25 cellular contexts compared by ENCODE assay signal in the genomic region with DNA sequence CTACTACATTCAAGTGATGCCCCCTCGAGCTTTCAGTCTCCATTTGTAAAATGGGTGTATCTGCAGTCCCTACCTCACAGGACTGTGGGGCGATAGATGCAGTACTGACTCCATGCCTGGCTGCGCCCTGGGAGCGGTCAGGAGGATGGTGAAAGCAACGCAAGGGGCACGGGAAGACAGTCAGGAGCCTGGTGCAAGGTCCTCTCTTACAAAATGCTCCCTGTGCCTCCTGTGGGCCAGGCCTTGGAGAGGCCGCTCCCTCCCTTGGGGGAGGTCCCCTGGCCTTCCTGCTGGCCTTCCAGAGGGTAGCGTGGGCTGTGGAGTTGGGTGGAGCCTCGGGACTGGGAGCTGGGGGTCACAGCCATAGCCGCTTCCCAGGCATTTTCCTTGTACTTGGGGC. TPM values are rescaled to one million over a fixed set of nuclear protein-coding genes. Genes with fewer than 3 reads are reported as not detected.
DNase-seq lines count a peak whose midpoint lies in the region; ATAC-seq, FAIRE-seq and TF ChIP-seq lines count a peak whose summit lies in the region.
"Had no signal": no experiment of that assay in that cellular context is flagged by ENCODE, and none has a peak within 500 bp of the region (broad histone marks: within the 10 kb centered on the region; RNA-seq: fewer than 3 reads in every experiment).

No MANE protein-coding gene starts in this region.

- peak; percentile 12; the same call in 1 of the 2 replicates for ATAC-seq in WTC11
- no peak for ATAC-seq in HG02938 (IDR thresholded peaks at IDR 0.05; ENCODE audit: unreplicated experiment)
- ATAC-seq in GM21529 (IDR thresholded peaks at IDR 0.05; ENCODE audit: unreplicated experiment), result no peak
- ATAC-seq in T-helper 17 cell, result no peak

- no peak overlapping the region for H4K91ac ChIP-seq in neuronal stem cell (ENCODE audit: low read depth, low read length, poor library complexity)

- H2BK12ac ChIP-seq in neuronal stem cell (ENCODE audit: low read length), result no peak overlapping the region

- WGBS in neuronal stem cell (ENCODE audit: extremely low coverage in 2 of 2, insufficient read length in 2 of 2, insufficient replicate concordance in 1 of 2), 2 donors, result no CpG with 5 or more reads among the region's 10 CpGs

- FAIRE-seq in kidney (lab: Jason Lieb, UNC), result no peak
- FAIRE-seq: G401.6, H54 had no signal

- no peak overlapping the region for H3K4me3 Mint-ChIP-seq in WTC11
- no peak overlapping the region for H3K4me3 Mint-ChIP-seq in T-helper 17 cell
- H3K4me3 Mint-ChIP-seq: CD4-positive, alpha-beta memory T cell had no signal

- H3K9me3 ChIP-seq in kidney (ENCODE audit: control insufficient read depth in 1 of 2, low read length in 2 of 2) (no peaks in the 10 kb centered on the region), neuronal stem cell (replicated peaks in 1 of 2; ENCODE audit: control insufficient read depth in 2 of 2, insufficient read depth in 1 of 2, low read depth in 1 of 2, low read length in 2 of 2) (peaks cover 0 to 2% of the 10 kb centered on the region in 2 donors), T-helper 17 cell (ENCODE audit: control insufficient read depth, low read length, poor library complexity, severe bottlenecking) (no peaks in the 10 kb centered on the region)
- H3K9me3 ChIP-seq: MG63, SJSA1 had no signal

- H3K27ac Mint-ChIP-seq in WTC11, result peak overlapping the region; percentile 29; the same call in 1 of the 2 replicates
- H3K27ac Mint-ChIP-seq in T-helper 17 cell, result no peak overlapping the region
- H3K27ac Mint-ChIP-seq: CD4-positive, alpha-beta memory T cell had no signal

- no peaks in the 10 kb centered on the region for H3K79me1 ChIP-seq in neuronal stem cell (ENCODE audit: low read depth, low read length)

- H3K9ac ChIP-seq in kidney (ENCODE audit: low read length in 2 of 2) (peak overlapping the region in 1 of 2 donors; percentile 15), neuronal stem cell (ENCODE audit: low read depth, low read length, poor library complexity) (no peak overlapping the region)

- H3K14ac ChIP-seq in neuronal stem cell (ENCODE audit: low read length), result no peak overlapping the region

- peak overlapping the region; percentile 62 to 86 for H3K27ac ChIP-seq in kidney (ENCODE audit: low read depth in 2 of 2, low read length in 2 of 2)
- no peak overlapping the region for H3K27ac ChIP-seq in neuronal stem cell (replicated peaks; ENCODE audit: low read length)
- H3K27ac ChIP-seq: PC-9, SJSA1 had no signal

- POLR2A ChIA-PET in WTC11 (lab: Charles Lee), result no interaction called here

- no peak overlapping the region for H3K4ac ChIP-seq in neuronal stem cell (ENCODE audit: low read length)

- DNase-seq in WTC11 (ENCODE audit: low spot score), result no peak
- DNase-seq in kidney, result no peak
- no peak for DNase-seq in neuronal stem cell (ENCODE audit: low spot score)
- DNase-seq in T-helper 9 cell, result no peak
- DNase-seq in T-helper 17 cell, result no peak
- DNase-seq: CD4-positive, alpha-beta memory T cell; COR-L47; KBM-7; MG63; NCI-H1105 treated with DMSO at 0.1 percent for 48 hours; NCI-H2029; NCI-H446 treated with DMSO at 0.1 percent for 48 hours; NCI-H526; NCI-H82; Right ventricle myocardium superior; RPMI8226 had no signal

- H3K27me3 ChIP-seq in neuronal stem cell (ENCODE audit: control insufficient read depth in 3 of 3, insufficient read depth in 3 of 3, low read depth in 1 of 3, low read length in 3 of 3), result no peaks in the 10 kb centered on the region
- H3K27me3 ChIP-seq: MG63, SJSA1 had no signal

- peaks cover 14% of the 10 kb centered on the region for H3K4me1 Mint-ChIP-seq in WTC11
- H3K4me1 Mint-ChIP-seq in T-helper 17 cell, result peaks cover 10% of the 10 kb centered on the region

- H3K18ac ChIP-seq in neuronal stem cell (ENCODE audit: low read length), result peak overlapping the region; percentile 49

- no peak for TF ChIP-seq CTCF in WTC11 (IDR thresholded peaks at IDR 0.05)
- TF ChIP-seq CTCF in kidney (IDR thresholded peaks at IDR 0.05; ENCODE audit: borderline replicate concordance, extremely low read depth, insufficient read depth), result peak; percentile 6

- H2BK5ac ChIP-seq in neuronal stem cell (ENCODE audit: low read length), result peak overlapping the region; percentile 56

- H3K36me3 Mint-ChIP-seq in WTC11 (no peaks in the 10 kb centered on the region), T-helper 17 cell (ENCODE audit: low read depth) (no peaks in the 10 kb centered on the region)
- H3K36me3 Mint-ChIP-seq: CD4-positive, alpha-beta memory T cell had no signal

- H3K23ac ChIP-seq in neuronal stem cell (ENCODE audit: low read depth, low read length, poor library complexity), result peak overlapping the region; percentile 60

- H2AFZ ChIP-seq in neuronal stem cell (ENCODE audit: low read length), result no peak overlapping the region
- H2AFZ ChIP-seq: PC-9 had no signal

- peaks cover 9 to 25% of the 10 kb centered on the region in 2 donors for H3K4me1 ChIP-seq in kidney (ENCODE audit: control insufficient read depth in 1 of 2, insufficient read depth in 1 of 2, low read depth in 1 of 2, low read length in 2 of 2)
- H3K4me1 ChIP-seq in neuronal stem cell (ENCODE audit: control insufficient read depth in 2 of 2, insufficient read depth in 1 of 2, low read depth in 1 of 2, low read length in 2 of 2), result peaks cover 0 to 5% of the 10 kb centered on the region in 2 donors
- H3K4me1 ChIP-seq: SJSA1 had no signal

- H4K8ac ChIP-seq in neuronal stem cell (ENCODE audit: low read depth, low read length), result no peak overlapping the region

- H3K4me3 ChIP-seq in kidney (ENCODE audit: low read length in 2 of 2) (peak overlapping the region in 1 of 2 donors; percentile 52), neuronal stem cell (ENCODE audit: low read length in 2 of 2) (no peak overlapping the region)
- H3K4me3 ChIP-seq: MG63, PC-9, SJSA1 had no signal

- H2BK15ac ChIP-seq in neuronal stem cell (ENCODE audit: low read length), result peak overlapping the region; percentile 6

- H3K36me3 ChIP-seq in kidney (ENCODE audit: control insufficient read depth in 1 of 2, insufficient read depth in 2 of 2, low read length in 2 of 2), result peaks cover 6 to 26% of the 10 kb centered on the region in 2 donors
- H3K36me3 ChIP-seq in neuronal stem cell (replicated peaks in 1 of 2; ENCODE audit: control insufficient read depth in 2 of 2, insufficient read depth in 2 of 2, low read length in 2 of 2), result peaks cover 0 to 2% of the 10 kb centered on the region in 2 donors
- H3K36me3 ChIP-seq: MG63, SJSA1 had no signal

- H3K9me3 Mint-ChIP-seq in WTC11, result no peaks in the 10 kb centered on the region
- H3K9me3 Mint-ChIP-seq: CD4-positive, alpha-beta memory T cell had no signal

- no peaks in the 10 kb centered on the region for H3K27me3 Mint-ChIP-seq in WTC11 (ENCODE audit: low read depth)
- no peaks in the 10 kb centered on the region for H3K27me3 Mint-ChIP-seq in T-helper 17 cell
- H3K27me3 Mint-ChIP-seq: CD4-positive, alpha-beta memory T cell had no signal

- intact Hi-C loops in kidney (cut with DNase I), result no loop called here

- peak overlapping the region; percentile 80 for H2AK5ac ChIP-seq in neuronal stem cell (ENCODE audit: low read depth, low read length)

- no peak overlapping the region for H3K4me2 ChIP-seq in neuronal stem cell (ENCODE audit: insufficient read depth, low read length, poor library complexity, severe bottlenecking)
- H3K4me2 ChIP-seq: PC-9 had no signal

- H2BK120ac ChIP-seq in neuronal stem cell (ENCODE audit: low read depth, low read length), result no peak overlapping the region

- CTCF ChIA-PET in WTC11 (lab: Charles Lee), result interaction anchor here (1.4 kb wide), 1 partner anchor 200 kb away, joined by 3 read pairs; no protein-coding TSS in a partner anchor

TF ChIP-seq in WTC11, 78 proteins besides CTCF, POLR2A, EP300 and RAD21 (continues in another document):
- TF ChIP-seq, protein P1, sequence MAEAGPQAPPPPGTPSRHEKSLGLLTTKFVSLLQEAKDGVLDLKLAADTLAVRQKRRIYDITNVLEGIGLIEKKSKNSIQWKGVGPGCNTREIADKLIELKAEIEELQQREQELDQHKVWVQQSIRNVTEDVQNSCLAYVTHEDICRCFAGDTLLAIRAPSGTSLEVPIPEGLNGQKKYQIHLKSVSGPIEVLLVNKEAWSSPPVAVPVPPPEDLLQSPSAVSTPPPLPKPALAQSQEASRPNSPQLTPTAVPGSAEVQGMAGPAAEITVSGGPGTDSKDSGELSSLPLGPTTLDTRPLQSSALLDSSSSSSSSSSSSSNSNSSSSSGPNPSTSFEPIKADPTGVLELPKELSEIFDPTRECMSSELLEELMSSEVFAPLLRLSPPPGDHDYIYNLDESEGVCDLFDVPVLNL (CRISPR knock-in tag; IDR thresholded peaks at IDR 0.05; ENCODE audit: borderline replicate concordance, low read depth), result no peak
- TF ChIP-seq, protein P2, sequence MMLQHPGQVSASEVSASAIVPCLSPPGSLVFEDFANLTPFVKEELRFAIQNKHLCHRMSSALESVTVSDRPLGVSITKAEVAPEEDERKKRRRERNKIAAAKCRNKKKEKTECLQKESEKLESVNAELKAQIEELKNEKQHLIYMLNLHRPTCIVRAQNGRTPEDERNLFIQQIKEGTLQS (CRISPR knock-in tag; conservative IDR thresholded peaks at IDR 0.05), result no peak
- TF ChIP-seq GABPB1 (CRISPR knock-in tag; IDR thresholded peaks at IDR 0.05), result no peak
- TF ChIP-seq, protein P3, sequence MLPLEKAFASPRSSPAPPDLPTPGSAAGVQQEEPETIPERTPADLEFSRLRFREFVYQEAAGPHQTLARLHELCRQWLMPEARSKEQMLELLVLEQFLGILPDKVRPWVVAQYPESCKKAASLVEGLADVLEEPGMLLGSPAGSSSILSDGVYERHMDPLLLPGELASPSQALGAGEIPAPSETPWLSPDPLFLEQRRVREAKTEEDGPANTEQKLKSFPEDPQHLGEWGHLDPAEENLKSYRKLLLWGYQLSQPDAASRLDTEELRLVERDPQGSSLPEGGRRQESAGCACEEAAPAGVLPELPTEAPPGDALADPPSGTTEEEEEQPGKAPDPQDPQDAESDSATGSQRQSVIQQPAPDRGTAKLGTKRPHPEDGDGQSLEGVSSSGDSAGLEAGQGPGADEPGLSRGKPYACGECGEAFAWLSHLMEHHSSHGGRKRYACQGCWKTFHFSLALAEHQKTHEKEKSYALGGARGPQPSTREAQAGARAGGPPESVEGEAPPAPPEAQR (CRISPR knock-in tag; IDR thresholded peaks at IDR 0.05), result no peak

RNA-seq across cellular contexts. Expression of a gene that starts 21.6 kb away (rescaled TPM):
- total RNA-seq in WTC11 (2021) (0.11 TPM in 1 of 3 replicates, not detected in the others), kidney (not detected), T-helper 17 cell (not detected)
- 237 TPM for polyA plus RNA-seq in kidney (ENCODE audit: insufficient read depth, low read depth, low replicate concordance)
- not detected for polyA plus RNA-seq in neuronal stem cell (2013, experiment 1 of 2)
- not detected for polyA plus RNA-seq in neuronal stem cell (2013, experiment 2 of 2)
- total RNA-seq: A673; CD4-positive, alpha-beta memory T cell; HT1080; LHCN-M2; PC-9; SJSA1 had no signal
- polyA plus RNA-seq: CD4-positive, alpha-beta memory T cell had no signal

RNA-seq across cellular contexts. Expression of a gene that starts 39.9 kb away (rescaled TPM):
- total RNA-seq in WTC11 (2021) (0.13 to 0.44 TPM (median 0.41 TPM) in 3 replicates), kidney (5.4 TPM), T-helper 17 cell (under 1 TPM; 0.37 to 0.77 TPM)
- 3.8 TPM for polyA plus RNA-seq in kidney (ENCODE audit: insufficient read depth, low read depth, low replicate concordance)
- polyA plus RNA-seq in neuronal stem cell (2013, experiment 1 of 2), result 0.32 TPM
- polyA plus RNA-seq in neuronal stem cell (2013, experiment 2 of 2), result 0.46 TPM
- total RNA-seq: A673, HT1080, LHCN-M2, PC-9, SJSA1 had no signal
- polyA plus RNA-seq: CD4-positive, alpha-beta memory T cell had no signal

RNA-seq across cellular contexts. Expression of a gene that starts 53.7 kb away (rescaled TPM):
- total RNA-seq in WTC11 (2021) (3.8 to 4.4 TPM (median 4.2 TPM) in 3 replicates), kidney (24.6 TPM), T-helper 17 cell (under 1 TPM; 0.67 to 0.78 TPM)
- 31.1 TPM for polyA plus RNA-seq in kidney (ENCODE audit: insufficient read depth, low read depth, low replicate concordance)
- 0.82 TPM for polyA plus RNA-seq in neuronal stem cell (2013, experiment 1 of 2)
- 0.90 TPM for polyA plus RNA-seq in neuronal stem cell (2013, experiment 2 of 2)
- polyA plus RNA-seq: CD4-positive, alpha-beta memory T cell had no signal
